In genomic region chr2:9474361-9475117, GRCh38 we compare ENCODE assay signal across 1 cellular context.
TF ChIP-seq lines count a peak whose summit lies in the region.

A gene with protein sequence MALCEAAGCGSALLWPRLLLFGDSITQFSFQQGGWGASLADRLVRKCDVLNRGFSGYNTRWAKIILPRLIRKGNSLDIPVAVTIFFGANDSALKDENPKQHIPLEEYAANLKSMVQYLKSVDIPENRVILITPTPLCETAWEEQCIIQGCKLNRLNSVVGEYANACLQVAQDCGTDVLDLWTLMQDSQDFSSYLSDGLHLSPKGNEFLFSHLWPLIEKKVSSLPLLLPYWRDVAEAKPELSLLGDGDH (plus strand): TSS chr2:9474551. CDS start chr2:9474567, 16 bp downstream.

TF ChIP-seq in HEK293, 187 proteins besides CTCF, POLR2A, EP300 and RAD21 (continued from another document):
- TF ChIP-seq, protein P1, sequence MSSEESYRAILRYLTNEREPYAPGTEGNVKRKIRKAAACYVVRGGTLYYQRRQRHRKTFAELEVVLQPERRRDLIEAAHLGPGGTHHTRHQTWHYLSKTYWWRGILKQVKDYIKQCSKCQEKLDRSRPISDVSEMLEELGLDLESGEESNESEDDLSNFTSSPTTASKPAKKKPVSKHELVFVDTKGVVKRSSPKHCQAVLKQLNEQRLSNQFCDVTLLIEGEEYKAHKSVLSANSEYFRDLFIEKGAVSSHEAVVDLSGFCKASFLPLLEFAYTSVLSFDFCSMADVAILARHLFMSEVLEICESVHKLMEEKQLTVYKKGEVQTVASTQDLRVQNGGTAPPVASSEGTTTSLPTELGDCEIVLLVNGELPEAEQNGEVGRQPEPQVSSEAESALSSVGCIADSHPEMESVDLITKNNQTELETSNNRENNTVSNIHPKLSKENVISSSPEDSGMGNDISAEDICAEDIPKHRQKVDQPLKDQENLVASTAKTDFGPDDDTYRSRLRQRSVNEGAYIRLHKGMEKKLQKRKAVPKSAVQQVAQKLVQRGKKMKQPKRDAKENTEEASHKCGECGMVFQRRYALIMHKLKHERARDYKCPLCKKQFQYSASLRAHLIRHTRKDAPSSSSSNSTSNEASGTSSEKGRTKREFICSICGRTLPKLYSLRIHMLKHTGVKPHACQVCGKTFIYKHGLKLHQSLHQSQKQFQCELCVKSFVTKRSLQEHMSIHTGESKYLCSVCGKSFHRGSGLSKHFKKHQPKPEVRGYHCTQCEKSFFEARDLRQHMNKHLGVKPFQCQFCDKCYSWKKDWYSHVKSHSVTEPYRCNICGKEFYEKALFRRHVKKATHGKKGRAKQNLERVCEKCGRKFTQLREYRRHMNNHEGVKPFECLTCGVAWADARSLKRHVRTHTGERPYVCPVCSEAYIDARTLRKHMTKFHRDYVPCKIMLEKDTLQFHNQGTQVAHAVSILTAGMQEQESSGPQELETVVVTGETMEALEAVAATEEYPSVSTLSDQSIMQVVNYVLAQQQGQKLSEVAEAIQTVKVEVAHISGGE (tag by site-specific recombination; conservative IDR thresholded peaks at IDR 0.05; ENCODE audit: low read depth): 0 out of 2 replicates have a peak, but pooled peaks have one; percentile 16
- TF ChIP-seq, protein P2, sequence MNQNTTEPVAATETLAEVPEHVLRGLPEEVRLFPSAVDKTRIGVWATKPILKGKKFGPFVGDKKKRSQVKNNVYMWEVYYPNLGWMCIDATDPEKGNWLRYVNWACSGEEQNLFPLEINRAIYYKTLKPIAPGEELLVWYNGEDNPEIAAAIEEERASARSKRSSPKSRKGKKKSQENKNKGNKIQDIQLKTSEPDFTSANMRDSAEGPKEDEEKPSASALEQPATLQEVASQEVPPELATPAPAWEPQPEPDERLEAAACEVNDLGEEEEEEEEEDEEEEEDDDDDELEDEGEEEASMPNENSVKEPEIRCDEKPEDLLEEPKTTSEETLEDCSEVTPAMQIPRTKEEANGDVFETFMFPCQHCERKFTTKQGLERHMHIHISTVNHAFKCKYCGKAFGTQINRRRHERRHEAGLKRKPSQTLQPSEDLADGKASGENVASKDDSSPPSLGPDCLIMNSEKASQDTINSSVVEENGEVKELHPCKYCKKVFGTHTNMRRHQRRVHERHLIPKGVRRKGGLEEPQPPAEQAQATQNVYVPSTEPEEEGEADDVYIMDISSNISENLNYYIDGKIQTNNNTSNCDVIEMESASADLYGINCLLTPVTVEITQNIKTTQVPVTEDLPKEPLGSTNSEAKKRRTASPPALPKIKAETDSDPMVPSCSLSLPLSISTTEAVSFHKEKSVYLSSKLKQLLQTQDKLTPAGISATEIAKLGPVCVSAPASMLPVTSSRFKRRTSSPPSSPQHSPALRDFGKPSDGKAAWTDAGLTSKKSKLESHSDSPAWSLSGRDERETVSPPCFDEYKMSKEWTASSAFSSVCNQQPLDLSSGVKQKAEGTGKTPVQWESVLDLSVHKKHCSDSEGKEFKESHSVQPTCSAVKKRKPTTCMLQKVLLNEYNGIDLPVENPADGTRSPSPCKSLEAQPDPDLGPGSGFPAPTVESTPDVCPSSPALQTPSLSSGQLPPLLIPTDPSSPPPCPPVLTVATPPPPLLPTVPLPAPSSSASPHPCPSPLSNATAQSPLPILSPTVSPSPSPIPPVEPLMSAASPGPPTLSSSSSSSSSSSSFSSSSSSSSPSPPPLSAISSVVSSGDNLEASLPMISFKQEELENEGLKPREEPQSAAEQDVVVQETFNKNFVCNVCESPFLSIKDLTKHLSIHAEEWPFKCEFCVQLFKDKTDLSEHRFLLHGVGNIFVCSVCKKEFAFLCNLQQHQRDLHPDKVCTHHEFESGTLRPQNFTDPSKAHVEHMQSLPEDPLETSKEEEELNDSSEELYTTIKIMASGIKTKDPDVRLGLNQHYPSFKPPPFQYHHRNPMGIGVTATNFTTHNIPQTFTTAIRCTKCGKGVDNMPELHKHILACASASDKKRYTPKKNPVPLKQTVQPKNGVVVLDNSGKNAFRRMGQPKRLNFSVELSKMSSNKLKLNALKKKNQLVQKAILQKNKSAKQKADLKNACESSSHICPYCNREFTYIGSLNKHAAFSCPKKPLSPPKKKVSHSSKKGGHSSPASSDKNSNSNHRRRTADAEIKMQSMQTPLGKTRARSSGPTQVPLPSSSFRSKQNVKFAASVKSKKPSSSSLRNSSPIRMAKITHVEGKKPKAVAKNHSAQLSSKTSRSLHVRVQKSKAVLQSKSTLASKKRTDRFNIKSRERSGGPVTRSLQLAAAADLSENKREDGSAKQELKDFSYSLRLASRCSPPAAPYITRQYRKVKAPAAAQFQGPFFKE (tag by site-specific recombination; IDR thresholded peaks at IDR 0.05; ENCODE audit: borderline replicate concordance): no peak
- TF ChIP-seq ZBTB6 (tag by site-specific recombination; IDR thresholded peaks at IDR 0.05) (peak; percentile 35; the same call in 1 of the 2 replicates), KLF1 (tag by site-specific recombination; IDR thresholded peaks at IDR 0.05) (0 out of 2 replicates have a peak, but pooled peaks have one; percentile 28), ZSCAN30 (tag by site-specific recombination; IDR thresholded peaks at IDR 0.05) (peak; percentile 9; the same call in 1 of the 2 replicates), EGR2 (tag by site-specific recombination; IDR thresholded peaks at IDR 0.05; ENCODE audit: low read depth) (peak; percentile 63), ZNF501 (tag by site-specific recombination; IDR thresholded peaks at IDR 0.05) (no peak), ZNF423 (tag by site-specific recombination; IDR thresholded peaks at IDR 0.05) (no peak), KLF9 (tag by site-specific recombination; IDR thresholded peaks at IDR 0.05; ENCODE audit: low read depth) (peak; percentile 24; the same call in 1 of the 2 replicates)
- TF ChIP-seq, protein P3, sequence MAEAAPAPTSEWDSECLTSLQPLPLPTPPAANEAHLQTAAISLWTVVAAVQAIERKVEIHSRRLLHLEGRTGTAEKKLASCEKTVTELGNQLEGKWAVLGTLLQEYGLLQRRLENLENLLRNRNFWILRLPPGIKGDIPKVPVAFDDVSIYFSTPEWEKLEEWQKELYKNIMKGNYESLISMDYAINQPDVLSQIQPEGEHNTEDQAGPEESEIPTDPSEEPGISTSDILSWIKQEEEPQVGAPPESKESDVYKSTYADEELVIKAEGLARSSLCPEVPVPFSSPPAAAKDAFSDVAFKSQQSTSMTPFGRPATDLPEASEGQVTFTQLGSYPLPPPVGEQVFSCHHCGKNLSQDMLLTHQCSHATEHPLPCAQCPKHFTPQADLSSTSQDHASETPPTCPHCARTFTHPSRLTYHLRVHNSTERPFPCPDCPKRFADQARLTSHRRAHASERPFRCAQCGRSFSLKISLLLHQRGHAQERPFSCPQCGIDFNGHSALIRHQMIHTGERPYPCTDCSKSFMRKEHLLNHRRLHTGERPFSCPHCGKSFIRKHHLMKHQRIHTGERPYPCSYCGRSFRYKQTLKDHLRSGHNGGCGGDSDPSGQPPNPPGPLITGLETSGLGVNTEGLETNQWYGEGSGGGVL (tag by site-specific recombination; IDR thresholded peaks at IDR 0.05): peak; percentile 17; the same call in 1 of the 2 replicates
- TF ChIP-seq, protein P4, sequence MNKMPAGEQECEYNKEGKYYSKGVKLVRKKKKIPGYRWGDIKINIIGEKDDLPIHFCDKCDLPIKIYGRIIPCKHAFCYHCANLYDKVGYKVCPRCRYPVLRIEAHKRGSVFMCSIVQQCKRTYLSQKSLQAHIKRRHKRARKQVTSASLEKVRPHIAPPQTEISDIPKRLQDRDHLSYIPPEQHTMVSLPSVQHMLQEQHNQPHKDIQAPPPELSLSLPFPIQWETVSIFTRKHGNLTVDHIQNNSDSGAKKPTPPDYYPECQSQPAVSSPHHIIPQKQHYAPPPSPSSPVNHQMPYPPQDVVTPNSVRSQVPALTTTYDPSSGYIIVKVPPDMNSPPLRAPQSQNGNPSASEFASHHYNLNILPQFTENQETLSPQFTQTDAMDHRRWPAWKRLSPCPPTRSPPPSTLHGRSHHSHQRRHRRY (tag by site-specific recombination; IDR thresholded peaks at IDR 0.05): no peak
- TF ChIP-seq, protein P5, sequence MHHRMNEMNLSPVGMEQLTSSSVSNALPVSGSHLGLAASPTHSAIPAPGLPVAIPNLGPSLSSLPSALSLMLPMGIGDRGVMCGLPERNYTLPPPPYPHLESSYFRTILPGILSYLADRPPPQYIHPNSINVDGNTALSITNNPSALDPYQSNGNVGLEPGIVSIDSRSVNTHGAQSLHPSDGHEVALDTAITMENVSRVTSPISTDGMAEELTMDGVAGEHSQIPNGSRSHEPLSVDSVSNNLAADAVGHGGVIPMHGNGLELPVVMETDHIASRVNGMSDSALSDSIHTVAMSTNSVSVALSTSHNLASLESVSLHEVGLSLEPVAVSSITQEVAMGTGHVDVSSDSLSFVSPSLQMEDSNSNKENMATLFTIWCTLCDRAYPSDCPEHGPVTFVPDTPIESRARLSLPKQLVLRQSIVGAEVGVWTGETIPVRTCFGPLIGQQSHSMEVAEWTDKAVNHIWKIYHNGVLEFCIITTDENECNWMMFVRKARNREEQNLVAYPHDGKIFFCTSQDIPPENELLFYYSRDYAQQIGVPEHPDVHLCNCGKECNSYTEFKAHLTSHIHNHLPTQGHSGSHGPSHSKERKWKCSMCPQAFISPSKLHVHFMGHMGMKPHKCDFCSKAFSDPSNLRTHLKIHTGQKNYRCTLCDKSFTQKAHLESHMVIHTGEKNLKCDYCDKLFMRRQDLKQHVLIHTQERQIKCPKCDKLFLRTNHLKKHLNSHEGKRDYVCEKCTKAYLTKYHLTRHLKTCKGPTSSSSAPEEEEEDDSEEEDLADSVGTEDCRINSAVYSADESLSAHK (tag by site-specific recombination; IDR thresholded peaks at IDR 0.05): no peak
TF ChIP-seq in HEK293: peak in this region for 15.
